ENCODE assay signal across 24 cellular contexts in the genomic region with DNA sequence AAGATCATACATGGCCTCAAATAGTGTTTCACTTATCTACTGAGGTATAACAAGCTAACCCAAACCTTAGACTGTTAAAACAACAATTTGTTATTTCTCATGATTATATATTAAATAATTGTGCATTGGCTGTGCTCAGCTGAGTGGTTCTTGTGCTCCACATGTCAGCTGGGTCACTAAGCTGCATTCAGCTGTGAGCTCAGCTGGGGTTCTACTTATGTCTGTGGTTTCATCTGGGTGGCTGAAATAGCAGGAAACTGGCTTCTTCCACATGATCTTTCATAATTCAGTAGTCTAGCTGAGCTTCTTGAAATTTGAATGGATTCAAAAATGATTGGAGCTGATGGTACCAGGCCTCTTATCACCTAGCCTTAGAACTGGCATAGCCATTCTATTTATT.
"Had no signal": no experiment of that assay in that cellular context is flagged by ENCODE, and none has a peak within 500 bp of the region (broad histone marks: within the 10 kb centered on the region; RNA-seq: fewer than 3 reads in every experiment).

No MANE protein-coding gene starts in this region.

- ATAC-seq: esophagus mucosa; gastrocnemius medialis; heart left ventricle; left lobe of liver; natural killer cell; psoas muscle; right cardiac atrium; stimulated activated effector memory CD8-positive, alpha-beta T cell treated with anti-CD3 and anti-CD28 coated beads, Interleukin-12 subunit alpha, Interleukin-12 subunit beta, amount 100 ng/mL, for 72 hours had no signal

- DNase-seq: effector CD8-positive, alpha-beta T cell; endodermal cell; foreskin fibroblast; gastrocnemius medialis; heart left ventricle; kidney; natural killer cell; occipital lobe; ovary; posterior cingulate gyrus; psoas muscle; right cardiac atrium; sigmoid colon; stimulated activated CD4-positive, alpha-beta T cell treated with anti-CD3 and anti-CD28 coated beads, Interleukin-2, amount 100 ng/mL, for 24 hours; stimulated activated CD4-positive, alpha-beta T cell treated with anti-CD3 and anti-CD28 coated beads, Interleukin-4, amount 100 ng/mL, for 24 hours; stimulated activated naive CD4-positive, alpha-beta T cell treated with Interleukin-2 at 50 U/mL for 16 hours; stomach; tibial artery had no signal

- H3K36me3 ChIP-seq: gastrocnemius medialis, heart left ventricle, ovary, sigmoid colon, stomach, tibial artery had no signal

- H3K9me3 ChIP-seq: gastrocnemius medialis, psoas muscle, stomach, tibial artery had no signal

- H3K4me3 ChIP-seq: gastrocnemius medialis, heart left ventricle, hepatocyte, lung, ovary, psoas muscle, sigmoid colon, stomach, tibial artery had no signal

- H3K27me3 ChIP-seq: gastrocnemius medialis, heart left ventricle, hepatocyte, ovary, sigmoid colon, stomach, tibial artery had no signal

- H3K27ac ChIP-seq: epithelial cell of prostate, gastrocnemius medialis, hepatocyte, ovary, psoas muscle, sigmoid colon, stomach, tibial artery had no signal
